Comparison of ENCODE assay signal across 14 cellular contexts in genomic region chr4:145782756-145783155, GRCh38.
"Had no signal": no experiment of that assay in that cellular context is flagged by ENCODE, and none has a peak within 500 bp of the region (broad histone marks: within the 10 kb centered on the region; RNA-seq: fewer than 3 reads in every experiment).

No MANE protein-coding gene starts in this region.

- ATAC-seq: natural killer cell treated with Interleukin-12 subunit alpha and Interleukin-12 subunit beta and Interleukin-15 and Interleukin-18, amount 100 ng/mL, for 72 hours; T-cell had no signal

- DNase-seq: activated gamma-delta T cell; activated T-cell treated with anti-CD3 and anti-CD28 coated beads for 4 hours; cortex of kidney; immature natural killer cell; mammary epithelial cell; occipital lobe; stimulated activated CD4-positive, alpha-beta T cell treated with anti-CD3 and anti-CD28 coated beads, Interleukin-4, amount 100 ng/mL, for 1 hour; stimulated activated CD8-positive, alpha-beta memory T cell treated with anti-CD3 and anti-CD28 coated beads, Interleukin-4, amount 100 ng/mL, for 48 hours; stomach; T-cell; T1000; uterus had no signal

- H3K27me3 Mint-ChIP-seq: central memory CD8-positive, alpha-beta T cell; natural killer cell treated with Interleukin-12 subunit alpha and Interleukin-12 subunit beta and Interleukin-15 and Interleukin-18, amount 100 ng/mL, for 72 hours; T-cell had no signal

- H3K9me3 Mint-ChIP-seq: central memory CD8-positive, alpha-beta T cell; immature natural killer cell had no signal

- H3K27ac Mint-ChIP-seq: T-cell had no signal

- H3K4me1 Mint-ChIP-seq: T-cell had no signal

- H3K4me3 Mint-ChIP-seq: central memory CD8-positive, alpha-beta T cell; immature natural killer cell; natural killer cell treated with Interleukin-12 subunit alpha and Interleukin-12 subunit beta and Interleukin-15 and Interleukin-18, amount 100 ng/mL, for 72 hours; T-cell had no signal
